ENCODE assay signal across 1 cellular context in the genomic region with DNA sequence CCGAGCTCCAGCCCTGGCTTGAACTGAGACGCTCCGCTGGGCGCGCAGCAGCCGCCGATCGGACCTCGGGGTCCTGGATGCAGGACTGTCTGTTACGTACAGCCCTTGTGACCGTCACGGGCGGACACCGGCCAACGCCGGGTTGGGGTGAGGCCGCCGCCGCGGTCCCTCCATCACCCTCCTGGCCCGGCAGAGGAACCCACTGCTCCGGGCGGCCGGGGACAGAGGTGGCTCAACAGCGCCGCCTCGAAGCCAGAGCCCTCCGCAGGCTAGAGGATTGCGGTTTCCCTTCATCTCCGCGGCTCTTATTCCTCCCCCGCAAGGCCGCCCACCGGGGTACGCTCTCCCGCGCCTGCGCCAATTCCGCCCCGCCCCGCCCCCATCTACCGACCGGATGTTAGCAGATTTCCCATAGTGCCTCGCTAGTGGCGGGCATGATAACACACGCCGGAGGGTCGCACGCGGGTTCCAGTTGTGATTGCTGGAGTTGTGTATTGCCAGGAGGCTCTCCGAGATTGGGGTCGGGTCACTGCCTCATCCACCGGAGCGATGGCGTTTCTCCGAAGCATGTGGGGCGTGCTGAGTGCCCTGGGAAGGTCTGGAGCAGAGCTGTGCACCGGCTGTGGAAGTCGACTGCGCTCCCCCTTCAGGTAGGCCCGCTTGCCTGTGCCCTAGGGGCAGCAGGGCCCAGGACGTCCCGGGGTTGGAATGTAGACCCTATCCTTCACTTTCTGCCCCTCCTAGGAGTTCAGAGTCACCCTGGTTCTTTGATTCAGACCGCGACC.
TF ChIP-seq lines count a peak whose summit lies in the region.

Gene TFAM (plus strand): TSS at position 412 of the 785 bp plus-strand sequence. CDS start 138 bp downstream, at position 550.

TF ChIP-seq in A549, 52 proteins besides CTCF, POLR2A, EP300 and RAD21 (continued from another document):
- 0 out of 2 replicates have a peak, but pooled peaks have one; percentile 31 for TF ChIP-seq KDM1A (IDR thresholded peaks at IDR 0.05; ENCODE audit: low read depth)
- no peak for TF ChIP-seq EHF (CRISPR knock-in tag; IDR thresholded peaks at IDR 0.05)
- peak; percentile 63 for TF ChIP-seq SMC3 (IDR thresholded peaks at IDR 0.05)
- 0 out of 2 replicates have a peak, but pooled peaks have one; percentile 51 for TF ChIP-seq HMGXB4 (CRISPR knock-in tag; IDR thresholded peaks at IDR 0.05; ENCODE audit: borderline replicate concordance)
- no peak for TF ChIP-seq ZSCAN20 (CRISPR knock-in tag; IDR thresholded peaks at IDR 0.05)
- peak; percentile 90 for TF ChIP-seq PHF8 (IDR thresholded peaks at IDR 0.05; ENCODE audit: borderline replicate concordance, low read depth)
